In genomic region chr14:20454645-20455354, GRCh38 we compare ENCODE assay signal across 8 cellular contexts. TPM values are rescaled to one million over a fixed set of nuclear protein-coding genes. Genes with fewer than 3 reads are reported as not detected.
DNase-seq lines count a peak whose midpoint lies in the region; TF ChIP-seq lines count a peak whose summit lies in the region.

Gene APEX1, plus strand, starts transcription at chr14:20455226. Its CDS starts 420 bp downstream, at chr14:20455646.
Gene OSGEP, minus strand, starts transcription at chr14:20454812. Its CDS starts 129 bp downstream, at chr14:20454683.

- no peak for TF ChIP-seq CTCF in HFFc6 (IDR thresholded peaks at IDR 0.05)
- no peak for TF ChIP-seq CTCF in NB4 (IDR thresholded peaks at IDR 0.05; ENCODE audit: low read depth, low read length)

- no peaks in the 10 kb centered on the region for H3K9me3 ChIP-seq in SK-N-MC (ENCODE audit: low read depth, low read length)

- H3K4me3 Mint-ChIP-seq in HFFc6, result no peak within 1 kb of the TSS

- no peak within 1 kb of the TSS for H3K27ac Mint-ChIP-seq in HFFc6

- H3K4me3 ChIP-seq in NB4 (ENCODE audit: low read depth, low read length) (peak within 1 kb of the TSS; percentile 87), SK-N-MC (peak within 1 kb of the TSS; percentile 88)

- H3K36me3 ChIP-seq in SK-N-MC (ENCODE audit: insufficient read depth, low read length), result peaks cover 68% of the 10 kb centered on the region

- peak; percentile 74 for TF ChIP-seq POLR2A in NB4 (IDR thresholded peaks at IDR 0.05; ENCODE audit: extremely low read depth, insufficient read length)

- peak within 1 kb of the TSS; percentile 99 for H3K9ac ChIP-seq in SK-N-MC (ENCODE audit: insufficient read length)

- peaks cover 25% of the 10 kb centered on the region for H3K36me3 Mint-ChIP-seq in HFFc6 (ENCODE audit: low read depth)

- peak within 1 kb of the TSS; percentile 99 for H3K27ac ChIP-seq in SK-N-MC

- peak; percentile 93 for DNase-seq in GM04503 (ENCODE audit: low read depth)
- DNase-seq in HFFc6, result peak; percentile 98
- peak; percentile 99 for DNase-seq in NB4 (ENCODE audit: low read depth)
- peak; percentile 97 for DNase-seq in SK-N-MC (ENCODE audit: low read depth, low spot score)
- DNase-seq in activated naive CD4-positive, alpha-beta T cell treated with anti-CD3 and anti-CD28 coated beads, Interleukin-2, amount 50 U/mL, for 16 hours, result peak; percentile 98
- peak; percentile 97 for DNase-seq in germinal center (ENCODE audit: low spot score)
- DNase-seq in non-pigmented ciliary epithelial cell (ENCODE audit: low read depth), result peak; percentile 97
- DNase-seq in superior temporal gyrus (ENCODE audit: extremely low spot score), result peak; percentile 100

- H3K27me3 Mint-ChIP-seq in HFFc6 (ENCODE audit: insufficient read depth), result peaks cover 2% of the 10 kb centered on the region; the same call in 1 of the 2 replicates

- peaks cover 7% of the 10 kb centered on the region for H3K4me1 Mint-ChIP-seq in HFFc6 (ENCODE audit: low read depth)

- no peaks in the 10 kb centered on the region for H3K9me3 Mint-ChIP-seq in HFFc6

RNA-seq across cellular contexts. Expression of gene APEX1, which starts in this region (rescaled TPM):
- 100 to 1,000 TPM; 161 to 189 (median 184) TPM for total RNA-seq in HFFc6 (2021; fragmentation: NEBNext Ultra II Directional; extraction: Animal tissue kit (Norgen Biotek cat#: 25700))

RNA-seq across cellular contexts. Expression of gene OSGEP, which starts in this region (rescaled TPM):
- 10 to 100 TPM; 26.4 to 33.8 (median 30.7) TPM for total RNA-seq in HFFc6 (2021; fragmentation: NEBNext Ultra II Directional; extraction: Animal tissue kit (Norgen Biotek cat#: 25700))

Comparison
In these comparisons a context has a peak if more than half of its experiments do, and no peak if none do; other contexts are left out.
1. Peak in every context shown above with its lines: DNase-seq, H3K4me3 ChIP-seq and H3K27ac ChIP-seq.